In genomic region chr13:23609414-23610186, GRCh38 we compare ENCODE assay signal across 8 cellular contexts. TPM values are rescaled to one million over a fixed set of nuclear protein-coding genes. Genes with fewer than 3 reads are reported as not detected.
DNase-seq lines count a peak whose midpoint lies in the region; FAIRE-seq and TF ChIP-seq lines count a peak whose summit lies in the region.

No MANE protein-coding gene starts in this region.

- peak overlapping the region; percentile 52 to 88 (median 76) for H3K4me3 Mint-ChIP-seq in IgD-negative memory B cell

- H3K4me2 ChIP-seq in osteoblast (ENCODE audit: insufficient read depth, low read length): peak overlapping the region; percentile 70

- peak overlapping the region; percentile 21 for H3K27ac ChIP-seq in osteoblast (ENCODE audit: low read depth, low read length)

- no peaks in the 10 kb centered on the region for H3K9me3 ChIP-seq in osteoblast (ENCODE audit: low read depth, low read length)

- peak overlapping the region in 1 of 3 donors; percentile 25 for H3K27ac Mint-ChIP-seq in IgD-negative memory B cell

- no peaks in the 10 kb centered on the region for H3K27me3 ChIP-seq in osteoblast (ENCODE audit: insufficient read depth, low read length)

- peak; percentile 98 for FAIRE-seq in endometrium (lab: Jason Lieb, UNC)

- H3K4me3 ChIP-seq in osteoblast (ENCODE audit: insufficient read depth, low read length): peak overlapping the region; percentile 21

- H3K4me1 Mint-ChIP-seq in IgD-negative memory B cell: peaks cover 7 to 18% (median 17%) of the 10 kb centered on the region in 3 donors

- H2AFZ ChIP-seq in osteoblast (ENCODE audit: low read length): no peak overlapping the region

- H3K36me3 Mint-ChIP-seq in IgD-negative memory B cell: no peaks in the 10 kb centered on the region

- DNase-seq in EH (ENCODE audit: low read depth) (peak; percentile 71), osteoblast (ENCODE audit: insufficient read length, low spot score, missing footprints) (no peak), UCSD-AML1 (lab: John Stamatoyannopoulos, UW; ENCODE audit: unreplicated experiment) (no peak), AML-193 (lab: John Stamatoyannopoulos, UW) (no peak), NCI-H1694 treated with DMSO at 0.1 percent for 48 hours (lab: John Stamatoyannopoulos, UW) (no peak), NCI-H1092 treated with DMSO at 0.1 percent for 48 hours (lab: John Stamatoyannopoulos, UW) (no peak)

- no peaks in the 10 kb centered on the region for H3K36me3 ChIP-seq in osteoblast (ENCODE audit: insufficient read depth, low read length)

- no peak for TF ChIP-seq CTCF in osteoblast (IDR thresholded peaks at IDR 0.05; ENCODE audit: extremely low read depth, low read depth, low read length)

- peaks cover 30% of the 10 kb centered on the region for H3K4me1 ChIP-seq in osteoblast (ENCODE audit: insufficient read depth, low read length)

- peaks cover 0 to 4% (median 2%) of the 10 kb centered on the region in 3 donors for H3K9me3 Mint-ChIP-seq in IgD-negative memory B cell

- no peaks in the 10 kb centered on the region for H4K20me1 ChIP-seq in osteoblast (ENCODE audit: insufficient read depth, low read length)

- peaks cover 5% of the 10 kb centered on the region for H3K27me3 Mint-ChIP-seq in IgD-negative memory B cell

- H3K79me2 ChIP-seq in osteoblast (ENCODE audit: insufficient read depth, low read length): no peaks in the 10 kb centered on the region

RNA-seq across cellular contexts. Expression of gene TNFRSF19, which starts 39.4 kb away (rescaled TPM):
- 0.29 TPM for polyA plus RNA-seq in IgD-negative memory B cell
- 73.8 and 77.5 TPM in 2 replicates for total RNA-seq in osteoblast
